In genomic region chr1:68141801-68142440, GRCh38 we compare ENCODE assay signal across 13 cellular contexts.
DNase-seq lines count a peak whose midpoint lies in the region; ATAC-seq and TF ChIP-seq lines count a peak whose summit lies in the region.
"Had no signal": no experiment of that assay in that cellular context is flagged by ENCODE, and none has a peak within 500 bp of the region (broad histone marks: within the 10 kb centered on the region; RNA-seq: fewer than 3 reads in every experiment).

No MANE protein-coding gene starts in this region.

- peak overlapping the region; percentile 54 for H3K27ac Mint-ChIP-seq in progenitor cell of endocrine pancreas
- no peak overlapping the region for H3K27ac Mint-ChIP-seq in activated naive CD8-positive, alpha-beta T cell treated with anti-CD3 and anti-CD28 coated beads, Interleukin-2, amount 50 U/mL, for 24 hours

- no peak for ATAC-seq in HG03520 (IDR thresholded peaks at IDR 0.05; ENCODE audit: unreplicated experiment)
- no peak for ATAC-seq in activated naive CD8-positive, alpha-beta T cell treated with anti-CD3 and anti-CD28 coated beads, Interleukin-2, amount 50 U/mL, for 24 hours
- ATAC-seq: A549, foreskin keratinocyte had no signal

- H3K4me3 Mint-ChIP-seq in progenitor cell of endocrine pancreas (ENCODE audit: low read depth) = no peak overlapping the region
- no peak overlapping the region for H3K4me3 Mint-ChIP-seq in activated naive CD8-positive, alpha-beta T cell treated with anti-CD3 and anti-CD28 coated beads, Interleukin-2, amount 50 U/mL, for 24 hours

- TF ChIP-seq CTCF in choroid plexus epithelial cell (conservative IDR thresholded peaks at IDR 0.05; ENCODE audit: low read depth, low read length) (no peak), progenitor cell of endocrine pancreas (IDR thresholded peaks at IDR 0.05; ENCODE audit: unreplicated experiment) (no peak)

- no peak overlapping the region for H3K4me3 ChIP-seq in choroid plexus epithelial cell (ENCODE audit: low read depth, low read length)
- H3K4me3 ChIP-seq: A549 had no signal

- no peaks in the 10 kb centered on the region for H3K27me3 Mint-ChIP-seq in progenitor cell of endocrine pancreas
- H3K27me3 Mint-ChIP-seq in activated naive CD8-positive, alpha-beta T cell treated with anti-CD3 and anti-CD28 coated beads, Interleukin-2, amount 50 U/mL, for 24 hours = peaks cover 2% of the 10 kb centered on the region

- peaks cover 10% of the 10 kb centered on the region for H3K4me1 Mint-ChIP-seq in progenitor cell of endocrine pancreas (ENCODE audit: low read depth)
- no peaks in the 10 kb centered on the region for H3K4me1 Mint-ChIP-seq in activated naive CD8-positive, alpha-beta T cell treated with anti-CD3 and anti-CD28 coated beads, Interleukin-2, amount 50 U/mL, for 24 hours

- H3K9me3 Mint-ChIP-seq in progenitor cell of endocrine pancreas (ENCODE audit: low read depth) = no peaks in the 10 kb centered on the region
- H3K9me3 Mint-ChIP-seq in activated naive CD8-positive, alpha-beta T cell treated with anti-CD3 and anti-CD28 coated beads, Interleukin-2, amount 50 U/mL, for 24 hours = no peaks in the 10 kb centered on the region

- peaks cover 13% of the 10 kb centered on the region for H3K36me3 Mint-ChIP-seq in progenitor cell of endocrine pancreas (ENCODE audit: insufficient read depth)
- H3K36me3 Mint-ChIP-seq in activated naive CD8-positive, alpha-beta T cell treated with anti-CD3 and anti-CD28 coated beads, Interleukin-2, amount 50 U/mL, for 24 hours (ENCODE audit: low read depth) = no peaks in the 10 kb centered on the region

- DNase-seq in Daoy (ENCODE audit: low read depth) = peak; percentile 27
- DNase-seq in choroid plexus epithelial cell (ENCODE audit: low read depth) = peak; percentile 70
- DNase-seq in kidney glomerular epithelial cell (lab: John Stamatoyannopoulos, UW) = peak; percentile 6
- no peak for DNase-seq in progenitor cell of endocrine pancreas (ENCODE audit: low spot score, unreplicated experiment)
- DNase-seq in AML-193 (lab: John Stamatoyannopoulos, UW) = no peak
- DNase-seq in activated naive CD8-positive, alpha-beta T cell treated with anti-CD3 and anti-CD28 coated beads, Interleukin-2, amount 50 U/mL, for 24 hours = no peak
- DNase-seq in activated naive CD4-positive, alpha-beta T cell treated with anti-CD3 and anti-CD28 coated beads, Interleukin-2, amount 50 U/mL, for 16 hours = no peak
- DNase-seq: activated CD4-positive, alpha-beta T cell treated with anti-CD3 and anti-CD28 coated beads, Interleukin-2, amount 50 U/mL, for 48 hours; activated effector memory CD4-positive, alpha-beta T cell treated with anti-CD3 and anti-CD28 coated beads, Interleukin-2, amount 50 U/mL, for 16 hours; cortex of kidney; foreskin keratinocyte had no signal

Comparison
In these comparisons a context has a peak if more than half of its experiments do, and no peak if none do; other contexts are left out.
1. DNase-seq: peak in Daoy (single experiment), choroid plexus epithelial cell (single experiment) and kidney glomerular epithelial cell (single experiment); none in progenitor cell of endocrine pancreas (single experiment), AML-193 (0 of 2), activated naive CD8-positive, alpha-beta T cell treated with anti-CD3 and anti-CD28 coated beads, Interleukin-2, amount 50 U/mL, for 24 hours (single experiment) and activated naive CD4-positive, alpha-beta T cell treated with anti-CD3 and anti-CD28 coated beads, Interleukin-2, amount 50 U/mL, for 16 hours (single experiment).